In the genomic region with DNA sequence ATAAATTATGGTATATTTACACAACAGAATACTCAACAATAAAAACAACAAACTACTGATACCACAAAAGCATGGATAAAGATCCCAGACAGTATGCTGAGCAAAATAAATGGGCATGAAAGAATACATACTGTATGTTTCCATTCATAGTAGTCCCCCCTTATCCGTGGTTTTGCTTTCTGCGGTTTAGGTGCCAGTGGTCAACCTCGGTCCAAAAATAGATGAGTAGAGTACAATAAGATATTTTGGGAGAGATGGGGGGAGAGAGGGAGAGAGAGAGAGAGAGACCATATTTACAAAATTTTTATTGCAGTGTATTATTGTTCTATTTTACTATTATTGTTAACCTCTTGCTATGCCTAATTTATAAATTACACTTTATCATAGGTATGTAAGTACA, we compare ENCODE assay signal across 30 cellular contexts. TPM values are rescaled to one million over a fixed set of nuclear protein-coding genes. Genes with fewer than 3 reads are reported as not detected.
DNase-seq lines count a peak whose midpoint lies in the region; ATAC-seq and TF ChIP-seq lines count a peak whose summit lies in the region.
"Had no signal": no experiment of that assay in that cellular context is flagged by ENCODE, and none has a peak within 500 bp of the region (broad histone marks: within the 10 kb centered on the region; RNA-seq: fewer than 3 reads in every experiment).

No MANE protein-coding gene starts in this region.

- H3K79me2 ChIP-seq in KMS-11 (ENCODE audit: insufficient read depth, low read depth) (no peaks in the 10 kb centered on the region), OCI-LY3 (ENCODE audit: low read length) (no peaks in the 10 kb centered on the region)

- H3K27ac ChIP-seq in BLaER1 (no peak overlapping the region), KMS-11 (peak overlapping the region; percentile 47; the same call in 1 of the 2 replicates), OCI-LY3 (ENCODE audit: low read length) (no peak overlapping the region)
- H3K27ac ChIP-seq: A549, C4-2B, RWPE1 had no signal

- TF ChIP-seq CTCF in KMS-11 (conservative IDR thresholded peaks at IDR 0.05; ENCODE audit: low read depth, low read length) (no peak), OCI-LY3 (IDR thresholded peaks at IDR 0.05; ENCODE audit: low read depth, low read length) (no peak)

- H3K9ac ChIP-seq in BLaER1 (no peak overlapping the region), KMS-11 (no peak overlapping the region), OCI-LY3 (ENCODE audit: low read length) (no peak overlapping the region)
- H3K9ac ChIP-seq: SK-N-SH had no signal

- H2AFZ ChIP-seq in KMS-11 (ENCODE audit: low read depth) (peak overlapping the region; percentile 28; the same call in 1 of the 2 replicates), OCI-LY3 (ENCODE audit: low read depth, low read length) (no peak overlapping the region)
- H2AFZ ChIP-seq: GM23338 had no signal

- peak; percentile 68 for ATAC-seq in left ventricle myocardium superior
- ATAC-seq: A549; CD8-positive, alpha-beta T cell; GM12878; GM23338 had no signal

- DNase-seq in left ventricle myocardium superior (no peak), DMS53 treated with DMSO at 0.1 percent for 48 hours (lab: John Stamatoyannopoulos, UW; ENCODE audit: unreplicated experiment) (no peak), foreskin melanocyte (no peak)
- DNase-seq in activated CD4-positive, alpha-beta T cell treated with anti-CD3 and anti-CD28 coated beads for 1 hour, result no peak
- DNase-seq: AML-193; Caco-2; CD8-positive, alpha-beta T cell; DMS79; EL; GDM1; H9; Karpas-422; NCI-H1092 treated with DMSO at 0.1 percent for 48 hours; NCI-H1436; NCI-H187; NCI-H2171 treated with DMSO at 0.1 percent for 48 hours; NCI-H524; NCI-H748 treated with DMSO at 0.1 percent for 48 hours; NK-92 treated with Interleukin-12 subunit alpha and Interleukin-12 subunit beta, amount 100 ng/mL, for 24 hours; SIG-M5; SK-N-SH; SW 1271 had no signal

- no peaks in the 10 kb centered on the region for H3K27me3 ChIP-seq in BLaER1
- no peaks in the 10 kb centered on the region for H3K27me3 ChIP-seq in KMS-11 (ENCODE audit: insufficient read depth, low read depth)
- peaks cover 71% of the 10 kb centered on the region for H3K27me3 ChIP-seq in OCI-LY3 (ENCODE audit: low read depth, low read length)

- H3K9me3 ChIP-seq in BLaER1 (0 out of 2 replicates have a peak, but pooled peaks cover 4% of the 10 kb centered on the region), OCI-LY3 (ENCODE audit: insufficient read depth, low read length) (no peaks in the 10 kb centered on the region)
- H3K9me3 ChIP-seq: Caco-2, SK-N-SH had no signal

- H4K20me1 ChIP-seq in BLaER1, result no peaks in the 10 kb centered on the region
- H4K20me1 ChIP-seq in KMS-11 (ENCODE audit: insufficient read depth), result no peaks in the 10 kb centered on the region
- H4K20me1 ChIP-seq in OCI-LY3 (ENCODE audit: insufficient read depth, low read length), result no peaks in the 10 kb centered on the region

- H3K4me2 ChIP-seq in BLaER1 (peak overlapping the region; percentile 65), KMS-11 (peak overlapping the region; percentile 91), OCI-LY3 (ENCODE audit: low read length) (peak overlapping the region; percentile 48)
- H3K4me2 ChIP-seq: A549, GM23338, SK-N-SH had no signal

- intact Hi-C loops in left ventricle myocardium superior (cut with micrococcal nuclease), result no loop called here

- H3K36me3 ChIP-seq in BLaER1 (no peaks in the 10 kb centered on the region), KMS-11 (ENCODE audit: insufficient read depth) (no peaks in the 10 kb centered on the region), OCI-LY3 (replicated peaks; ENCODE audit: low read depth, low read length) (no peaks in the 10 kb centered on the region)

- peaks cover 37% of the 10 kb centered on the region for H3K4me1 ChIP-seq in BLaER1
- H3K4me1 ChIP-seq in KMS-11 (ENCODE audit: low read depth, poor library complexity, severe bottlenecking), result peaks cover 84% of the 10 kb centered on the region
- peaks cover 14% of the 10 kb centered on the region for H3K4me1 ChIP-seq in OCI-LY3 (ENCODE audit: low read length)

- H3K4me3 ChIP-seq in BLaER1, result no peak overlapping the region
- H3K4me3 ChIP-seq in KMS-11 (IDR thresholded peaks at IDR 0.05; ENCODE audit: insufficient read depth, low read depth, low read length), result peak overlapping the region; percentile 88
- no peak overlapping the region for H3K4me3 ChIP-seq in OCI-LY3 (ENCODE audit: low read length)
- H3K4me3 ChIP-seq: A549, GM12878, GM23338 had no signal

RNA-seq across cellular contexts. Expression of a gene that starts 21.0 kb away (rescaled TPM):
- 1.1 TPM for total RNA-seq in left ventricle myocardium superior
